Comparison of ENCODE assay signal across 27 cellular contexts in genomic region chr5:15850939-15851341, GRCh38.
DNase-seq lines count a peak whose midpoint lies in the region; ATAC-seq and TF ChIP-seq lines count a peak whose summit lies in the region.
"Had no signal": no experiment of that assay in that cellular context is flagged by ENCODE, and none has a peak within 500 bp of the region (broad histone marks: within the 10 kb centered on the region; RNA-seq: fewer than 3 reads in every experiment).

No MANE protein-coding gene starts in this region.

- H3K4me3 Mint-ChIP-seq in endothelial cell (ENCODE audit: unreplicated experiment) = no peak overlapping the region
- no peak overlapping the region for H3K4me3 Mint-ChIP-seq in activated T-helper 2 cell treated with anti-CD3 and anti-CD28 coated beads, Interferon-gamma antibody, Interleukin-2, Interleukin-4, amounts not matched to agents 10 μg/mL and 5 μg/mL and 100 μg/mL, durations not matched to agents 14 hours and 24 hours and 36 hours (ENCODE audit: low read depth)
- H3K4me3 Mint-ChIP-seq: activated CD4-positive, alpha-beta memory T cell treated with anti-CD3 and anti-CD28 coated beads, Interleukin-2, amount 10 ng/mL, durations not matched to agents 7 days and 5 days; dendritic cell treated with granulocyte-macrophage colony-stimulating factor and Interleukin-4, amounts not matched to agents 40 ng/mL and 50 ng/mL, for 4 days; nephron had no signal

- no peaks in the 10 kb centered on the region for H3K27me3 ChIP-seq in left ventricle myocardium inferior (ENCODE audit: low read depth)
- no peaks in the 10 kb centered on the region for H3K27me3 ChIP-seq in upper lobe of right lung
- H3K27me3 ChIP-seq in dorsolateral prefrontal cortex = no peaks in the 10 kb centered on the region
- H3K27me3 ChIP-seq: adrenal gland; BLaER1 treated with 17β-estradiol and CSF1 and Interleukin-3, amounts not matched to agents 10 nM and 100 nM; gastrocnemius medialis; upper lobe of left lung had no signal

- peaks cover 53% of the 10 kb centered on the region for H3K4me1 ChIP-seq in left ventricle myocardium inferior
- peaks cover 11% of the 10 kb centered on the region for H3K4me1 ChIP-seq in upper lobe of right lung
- H3K4me1 ChIP-seq: BLaER1 treated with 17β-estradiol and CSF1 and Interleukin-3, amounts not matched to agents 10 nM and 100 nM had no signal

- H3K27ac ChIP-seq in left ventricle myocardium inferior (replicated peaks) = peak overlapping the region; percentile 39
- H3K27ac ChIP-seq in upper lobe of right lung = no peak overlapping the region
- H3K27ac ChIP-seq in dorsolateral prefrontal cortex = no peak overlapping the region
- H3K27ac ChIP-seq: adrenal gland; BLaER1 treated with 17β-estradiol and CSF1 and Interleukin-3, amounts not matched to agents 10 nM and 100 nM had no signal

- ATAC-seq in Right ventricle myocardium superior (ENCODE audit: poor library complexity) = peak; percentile 52
- peak; percentile 49 for ATAC-seq in upper lobe of right lung
- ATAC-seq in GM18909 (IDR thresholded peaks at IDR 0.05; ENCODE audit: poor library complexity, unreplicated experiment) = no peak
- ATAC-seq: gastrocnemius medialis had no signal

- H3K36me3 ChIP-seq in left ventricle myocardium inferior (no peaks in the 10 kb centered on the region), upper lobe of right lung (no peaks in the 10 kb centered on the region)
- H3K36me3 ChIP-seq: adrenal gland; BLaER1 treated with 17β-estradiol and CSF1 and Interleukin-3, amounts not matched to agents 10 nM and 100 nM; gastrocnemius medialis; upper lobe of left lung had no signal

- peaks cover 2% of the 10 kb centered on the region for H3K9me3 ChIP-seq in left ventricle myocardium inferior (replicated peaks)
- H3K9me3 ChIP-seq in upper lobe of right lung = no peaks in the 10 kb centered on the region
- H3K9me3 ChIP-seq: adrenal gland, gastrocnemius medialis, upper lobe of left lung had no signal

- peaks cover 50% of the 10 kb centered on the region for H3K4me1 Mint-ChIP-seq in endothelial cell (ENCODE audit: unreplicated experiment)
- H3K4me1 Mint-ChIP-seq in activated T-helper 2 cell treated with anti-CD3 and anti-CD28 coated beads, Interferon-gamma antibody, Interleukin-2, Interleukin-4, amounts not matched to agents 10 μg/mL and 5 μg/mL and 100 μg/mL, durations not matched to agents 14 hours and 24 hours and 36 hours (ENCODE audit: low read depth) = no peaks in the 10 kb centered on the region
- H3K4me1 Mint-ChIP-seq: activated CD4-positive, alpha-beta memory T cell treated with anti-CD3 and anti-CD28 coated beads, Interleukin-2, amount 10 ng/mL, durations not matched to agents 7 days and 5 days had no signal

- no peaks in the 10 kb centered on the region for H3K9me3 Mint-ChIP-seq in endothelial cell (ENCODE audit: unreplicated experiment)
- H3K9me3 Mint-ChIP-seq in activated T-helper 2 cell treated with anti-CD3 and anti-CD28 coated beads, Interferon-gamma antibody, Interleukin-2, Interleukin-4, amounts not matched to agents 10 μg/mL and 5 μg/mL and 100 μg/mL, durations not matched to agents 14 hours and 24 hours and 36 hours = peaks cover 21% of the 10 kb centered on the region

- intact Hi-C loops in Right ventricle myocardium superior (cut with DNase I) = no loop called here
- intact Hi-C loops in cardiac septum (cut with DNase I) = no loop called here
- intact Hi-C loops in left ventricle myocardium inferior (cut with micrococcal nuclease) = no loop called here
- intact Hi-C loops in upper lobe of right lung (cut with DNase I) = no loop called here
- intact Hi-C loops in activated T-helper 2 cell treated with anti-CD3 and anti-CD28 coated beads, Interferon-gamma antibody, Interleukin-2, Interleukin-4, amounts not matched to agents 10 μg/mL and 5 μg/mL and 100 μg/mL, durations not matched to agents 14 hours and 24 hours and 36 hours (cut with micrococcal nuclease) = no loop called here
- intact Hi-C loops in dorsolateral prefrontal cortex (cut with DNase I) = no loop called here

- DNase-seq in Right ventricle myocardium superior = no peak
- DNase-seq in cardiac septum (ENCODE audit: low spot score) = no peak
- DNase-seq in endothelial cell (ENCODE audit: low spot score) = peak; percentile 35
- DNase-seq in left ventricle myocardium inferior = no peak
- no peak for DNase-seq in upper lobe of right lung
- no peak for DNase-seq in activated T-helper 2 cell treated with anti-CD3 and anti-CD28 coated beads, Interferon-gamma antibody, Interleukin-2, Interleukin-4, amounts not matched to agents 10 μg/mL and 5 μg/mL and 100 μg/mL, durations not matched to agents 14 hours and 24 hours and 36 hours (ENCODE audit: low spot score)
- DNase-seq in dorsolateral prefrontal cortex = no peak
- DNase-seq: activated CD4-positive, alpha-beta memory T cell treated with anti-CD3 and anti-CD28 coated beads, Interleukin-2, amount 10 ng/mL, durations not matched to agents 7 days and 5 days; activated CD4-positive, CD25-positive, alpha-beta regulatory T cell; activated T-cell treated with anti-CD3 and anti-CD28 coated beads for 4 hours; Calu3; caudate nucleus; erythroblast; gastrocnemius medialis; kidney glomerular epithelial cell; NCI-H1092; NCI-H2081; NCI-H446 treated with DMSO at 0.1 percent for 48 hours; posterior cingulate gyrus; RPMI8226; T-helper 9 cell; upper lobe of left lung had no signal

- H3K4me3 ChIP-seq in left ventricle myocardium inferior (peak overlapping the region; percentile 10), upper lobe of right lung (no peak overlapping the region), dorsolateral prefrontal cortex (peak overlapping the region in 17 of 59 donors; percentile 5 to 37 (median 21))
- H3K4me3 ChIP-seq: adrenal gland; BLaER1 treated with 17β-estradiol and CSF1 and Interleukin-3, amounts not matched to agents 10 nM and 100 nM; upper lobe of left lung had no signal

- H3K27me3 Mint-ChIP-seq in endothelial cell (ENCODE audit: unreplicated experiment) = no peaks in the 10 kb centered on the region
- no peaks in the 10 kb centered on the region for H3K27me3 Mint-ChIP-seq in activated T-helper 2 cell treated with anti-CD3 and anti-CD28 coated beads, Interferon-gamma antibody, Interleukin-2, Interleukin-4, amounts not matched to agents 10 μg/mL and 5 μg/mL and 100 μg/mL, durations not matched to agents 14 hours and 24 hours and 36 hours (ENCODE audit: low read depth)
- H3K27me3 Mint-ChIP-seq: activated CD4-positive, alpha-beta memory T cell treated with anti-CD3 and anti-CD28 coated beads, Interleukin-2, amount 10 ng/mL, durations not matched to agents 7 days and 5 days; dendritic cell treated with granulocyte-macrophage colony-stimulating factor and Interleukin-4, amounts not matched to agents 40 ng/mL and 50 ng/mL, for 4 days had no signal

- H3K27ac Mint-ChIP-seq in endothelial cell (ENCODE audit: unreplicated experiment) = peak overlapping the region; percentile 91
- no peak overlapping the region for H3K27ac Mint-ChIP-seq in activated T-helper 2 cell treated with anti-CD3 and anti-CD28 coated beads, Interferon-gamma antibody, Interleukin-2, Interleukin-4, amounts not matched to agents 10 μg/mL and 5 μg/mL and 100 μg/mL, durations not matched to agents 14 hours and 24 hours and 36 hours
- H3K27ac Mint-ChIP-seq: activated CD4-positive, alpha-beta memory T cell treated with anti-CD3 and anti-CD28 coated beads, Interleukin-2, amount 10 ng/mL, durations not matched to agents 7 days and 5 days; dendritic cell treated with granulocyte-macrophage colony-stimulating factor and Interleukin-4, amounts not matched to agents 40 ng/mL and 50 ng/mL, for 4 days; nephron had no signal

- H3K36me3 Mint-ChIP-seq in endothelial cell (ENCODE audit: low read depth, unreplicated experiment) = no peaks in the 10 kb centered on the region
- no peaks in the 10 kb centered on the region for H3K36me3 Mint-ChIP-seq in activated T-helper 2 cell treated with anti-CD3 and anti-CD28 coated beads, Interferon-gamma antibody, Interleukin-2, Interleukin-4, amounts not matched to agents 10 μg/mL and 5 μg/mL and 100 μg/mL, durations not matched to agents 14 hours and 24 hours and 36 hours (ENCODE audit: low read depth)

- TF ChIP-seq CTCF in endothelial cell (IDR thresholded peaks at IDR 0.05; ENCODE audit: unreplicated experiment) (no peak), left ventricle myocardium inferior (IDR thresholded peaks at IDR 0.05; ENCODE audit: borderline replicate concordance) (no peak), upper lobe of right lung (IDR thresholded peaks at IDR 0.05) (no peak), dorsolateral prefrontal cortex (IDR thresholded peaks at IDR 0.05 in 54 of 56, conservative IDR thresholded peaks at IDR 0.05 in 2 of 56; ENCODE audit: low read depth in 1 of 56, partially characterized antibody in 56 of 56) (no peak)
